Comparison of ENCODE assay signal across 15 cellular contexts in the genomic region with DNA sequence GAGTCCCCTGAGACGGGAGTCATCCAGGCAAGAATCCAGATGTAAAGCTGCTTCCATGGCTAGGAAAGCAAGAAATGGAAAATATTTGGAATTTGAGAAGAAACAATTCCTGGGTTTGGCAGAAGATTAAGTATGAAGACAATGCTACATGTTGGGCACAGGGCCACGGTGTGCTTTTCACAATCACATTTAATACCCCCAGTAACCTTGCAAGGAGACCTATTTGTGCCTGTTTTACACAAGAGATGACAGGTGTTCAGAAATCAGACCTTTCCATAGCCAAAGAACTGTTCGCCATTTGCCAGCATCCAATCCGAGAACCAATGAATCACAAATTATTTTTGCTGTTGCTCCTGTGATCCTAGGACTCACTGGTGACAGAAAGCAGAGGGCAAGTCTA. TPM values are rescaled to one million over a fixed set of nuclear protein-coding genes. Genes with fewer than 3 reads are reported as not detected.
DNase-seq lines count a peak whose midpoint lies in the region; ATAC-seq and TF ChIP-seq lines count a peak whose summit lies in the region.
"Had no signal": no experiment of that assay in that cellular context is flagged by ENCODE, and none has a peak within 500 bp of the region (broad histone marks: within the 10 kb centered on the region; RNA-seq: fewer than 3 reads in every experiment).

No MANE protein-coding gene starts in this region.

- H3K9me3 Mint-ChIP-seq in MCF 10A (ENCODE audit: unreplicated experiment) = no peaks in the 10 kb centered on the region
- H3K9me3 Mint-ChIP-seq: CD4-positive, alpha-beta memory T cell; HFFc6 had no signal

- no peaks in the 10 kb centered on the region for H3K9me3 ChIP-seq in mammary epithelial cell (replicated peaks; ENCODE audit: insufficient read depth, low read length)
- no peaks in the 10 kb centered on the region for H3K9me3 ChIP-seq in psoas muscle
- H3K9me3 ChIP-seq: BE2C, HAP-1 had no signal

- no peaks in the 10 kb centered on the region for H3K27me3 ChIP-seq in mammary epithelial cell (ENCODE audit: insufficient read depth, low read length)
- H3K27me3 ChIP-seq in psoas muscle (ENCODE audit: insufficient read depth in 3 of 3, low read length in 2 of 3) = no peaks in the 10 kb centered on the region
- H3K27me3 ChIP-seq: BE2C had no signal

- no peak overlapping the region for H3K27ac ChIP-seq in mammary epithelial cell (ENCODE audit: insufficient read depth, low read depth, low read length)
- H3K27ac ChIP-seq in psoas muscle = peak overlapping the region; percentile 58
- H3K27ac ChIP-seq: C4-2B, HL-60 had no signal

- no peak overlapping the region for H3K4me3 Mint-ChIP-seq in MCF 10A (ENCODE audit: unreplicated experiment)
- H3K4me3 Mint-ChIP-seq: CD4-positive, alpha-beta memory T cell; HFFc6 had no signal

- POLR2A ChIA-PET in MCF 10A (lab: Yijun Ruan, JAX) = interaction anchor here (0.7 kb wide), 1 partner anchor 409 kb away, joined by 3 read pairs; no protein-coding TSS in a partner anchor

- DNase-seq in MCF 10A (ENCODE audit: unreplicated experiment) (no peak), mammary epithelial cell (no peak), astrocyte of the hippocampus (ENCODE audit: low read depth, low spot score) (peak; percentile 19), psoas muscle (peak in 1 of 2 donors; percentile 63), NCI-H510A treated with DMSO at 0.1 percent for 48 hours (lab: John Stamatoyannopoulos, UW) (no peak), Kasumi-1 (lab: John Stamatoyannopoulos, UW) (no peak), epidermal melanocyte (ENCODE audit: insufficient read length, low spot score) (no peak)
- DNase-seq: 8988T; BE2C; CD4-positive, alpha-beta memory T cell; DMS79; HFFc6 had no signal

- no peak overlapping the region for H3K4me2 ChIP-seq in mammary epithelial cell (ENCODE audit: insufficient read depth, low read depth, low read length)

- in situ Hi-C loops in mammary epithelial cell (cut with MboI; ENCODE audit: low sequenced_read_pairs in 2 of 2) = no loop called here

- H2AFZ ChIP-seq in mammary epithelial cell (ENCODE audit: low read depth, low read length) = no peak overlapping the region

- no peaks in the 10 kb centered on the region for H3K27me3 Mint-ChIP-seq in MCF 10A (ENCODE audit: insufficient read depth, unreplicated experiment)
- H3K27me3 Mint-ChIP-seq: CD4-positive, alpha-beta memory T cell had no signal

- TF ChIP-seq CTCF in MCF 10A (IDR thresholded peaks at IDR 0.05; ENCODE audit: unreplicated experiment) (no peak), mammary epithelial cell (conservative IDR thresholded peaks at IDR 0.05 in 1 of 2, IDR thresholded peaks at IDR 0.05 in 1 of 2; ENCODE audit: extremely low read depth in 1 of 2, insufficient read depth in 1 of 2, low read depth in 1 of 2, low read length in 2 of 2) (no peak), psoas muscle (IDR thresholded peaks at IDR 0.05) (no peak)

- H3K36me3 Mint-ChIP-seq in MCF 10A (ENCODE audit: insufficient read depth, unreplicated experiment) = peaks cover 51% of the 10 kb centered on the region

- peak overlapping the region; percentile 14 for H3K27ac Mint-ChIP-seq in MCF 10A (ENCODE audit: low read depth, unreplicated experiment)
- H3K27ac Mint-ChIP-seq: CD4-positive, alpha-beta memory T cell; HFFc6 had no signal

- H4K20me1 ChIP-seq in mammary epithelial cell (ENCODE audit: insufficient read depth, low read length) = no peaks in the 10 kb centered on the region

- CTCF ChIA-PET in MCF 10A (lab: Yijun Ruan, JAX) (interaction anchor here (0.6 kb wide), 1 partner anchor 114 kb away, joined by 4 read pairs; no protein-coding TSS in a partner anchor), mammary epithelial cell (lab: Charles Lee; ENCODE audit: low non-redundant PET) (no interaction called here)

- 64% methylated on average over 4 of the region's 4 CpGs for WGBS in mammary epithelial cell (ENCODE audit: low coverage, missing lambda C conversion rate)
- 29 to 48% (median 40%) methylated on average over 4 of the region's 4 CpGs for WGBS in psoas muscle, 3 donors

- H3K9ac ChIP-seq in mammary epithelial cell (ENCODE audit: insufficient read depth, low read length) = no peak overlapping the region

- H3K36me3 ChIP-seq in mammary epithelial cell (ENCODE audit: insufficient read depth, low read length) = peaks cover 8% of the 10 kb centered on the region
- no peaks in the 10 kb centered on the region for H3K36me3 ChIP-seq in psoas muscle (ENCODE audit: insufficient read depth in 1 of 2, low read depth in 1 of 2)
- H3K36me3 ChIP-seq: BE2C, HAP-1 had no signal

- dilution Hi-C loops in mammary epithelial cell (cut with HindIII; ENCODE audit: low sequenced_read_pairs) = no loop called here

- BruUV-seq in MCF 10A (replicated peaks; lab: Mats Ljungman, UMichigan) = no TSS peak
- BruUV-seq in mammary epithelial cell (replicated peaks; lab: Mats Ljungman, UMichigan) = no TSS peak

- peaks cover 3% of the 10 kb centered on the region for H3K4me1 ChIP-seq in mammary epithelial cell (ENCODE audit: insufficient read depth, low read length)
- H3K4me1 ChIP-seq in psoas muscle = peaks cover 11% of the 10 kb centered on the region
- H3K4me1 ChIP-seq: BE2C, HAP-1 had no signal

- peak; percentile 86 to 91 (median 89) for ATAC-seq in psoas muscle

- H3K4me3 ChIP-seq in mammary epithelial cell (replicated peaks in 1 of 3; ENCODE audit: insufficient read depth in 1 of 3, low read depth in 2 of 3, low read length in 3 of 3) (no peak overlapping the region), psoas muscle (no peak overlapping the region)
- H3K4me3 ChIP-seq: HAP-1 had no signal

- peaks cover 5% of the 10 kb centered on the region for H3K4me1 Mint-ChIP-seq in MCF 10A (ENCODE audit: insufficient read depth, unreplicated experiment)

- H3K79me2 ChIP-seq in mammary epithelial cell (ENCODE audit: insufficient read depth, low read length) = peaks cover 19% of the 10 kb centered on the region

- intact Hi-C loops in MCF 10A (cut with micrococcal nuclease) = no loop called here
- intact Hi-C loops in mammary epithelial cell (cut with micrococcal nuclease) = no loop called here
- intact Hi-C loops in psoas muscle (cut with DNase I) = no loop called here

RNA-seq across cellular contexts. Expression of gene KCTD1, which starts 50.5 kb away (rescaled TPM):
- total RNA-seq in MCF 10A (2022) (29.5 and 37.9 TPM in 2 replicates), mammary epithelial cell (10 to 100 TPM; 35.3 to 64.6 TPM), psoas muscle (1 to 10 TPM; 3.5 to 8.6 (median 5.2) TPM)
- polyA plus RNA-seq in mammary epithelial cell (62.2 TPM), psoas muscle (1 to 10 TPM; 2.6 to 2.9 (median 2.8) TPM)
- 97.8 TPM for polyA minus RNA-seq in mammary epithelial cell
